ENCODE assay signal across 13 cellular contexts in genomic region chr20:21396921-21397340, GRCh38. TPM values are rescaled to one million over a fixed set of nuclear protein-coding genes. Genes with fewer than 3 reads are reported as not detected.
DNase-seq lines count a peak whose midpoint lies in the region; ATAC-seq and TF ChIP-seq lines count a peak whose summit lies in the region.
"Had no signal": no experiment of that assay in that cellular context is flagged by ENCODE, and none has a peak within 500 bp of the region (broad histone marks: within the 10 kb centered on the region; RNA-seq: fewer than 3 reads in every experiment).

No MANE protein-coding gene starts in this region.

- H3K27ac ChIP-seq in foreskin keratinocyte, result no peak overlapping the region
- H3K27ac ChIP-seq: prostate gland had no signal

- TF ChIP-seq POLR2A in lower leg skin (IDR thresholded peaks at IDR 0.05), result no peak

- WGBS in lower leg skin, 2 donors, result 3% methylated on average over 24 of the region's 62 CpGs; no CpG with 5 or more reads in 1 of the 2 donors

- DNase-seq in activated T-cell treated with anti-CD3 and anti-CD28 coated beads for 48 hours (ENCODE audit: low read depth) (peak; percentile 6), activated T-cell treated with anti-CD3 and anti-CD28 coated beads for 4 hours (no peak), NT2/D1 (ENCODE audit: low read depth, low spot score) (no peak), foreskin keratinocyte (no peak), lower leg skin (ENCODE audit: low spot score in 2 of 2) (no peak), islet precursor cell (no peak), Ammon's horn (ENCODE audit: low spot score) (no peak)
- peak; percentile 14 for DNase-seq in stimulated activated naive CD8-positive, alpha-beta T cell treated with anti-CD3 and anti-CD28 coated beads, Interleukin-15, Interleukin-2, amounts not matched to agents 100 U/mL and 50 U/mL, for 24 hours
- DNase-seq: SHP77 had no signal

- peaks cover 88% of the 10 kb centered on the region for H3K27me3 ChIP-seq in NT2/D1 (ENCODE audit: insufficient read depth, insufficient read length)
- peaks cover 100% of the 10 kb centered on the region for H3K27me3 ChIP-seq in foreskin keratinocyte

- TF ChIP-seq CTCF in foreskin keratinocyte (conservative IDR thresholded peaks at IDR 0.05) (no peak), lower leg skin (IDR thresholded peaks at IDR 0.05) (no peak)

- no peaks in the 10 kb centered on the region for H3K9me3 ChIP-seq in NT2/D1 (ENCODE audit: insufficient read depth, low read length)
- H3K9me3 ChIP-seq: prostate gland had no signal

- no peaks in the 10 kb centered on the region for H3K36me3 ChIP-seq in NT2/D1 (ENCODE audit: insufficient read depth, insufficient read length, low read length)
- H3K36me3 ChIP-seq: prostate gland had no signal

- ATAC-seq in foreskin keratinocyte, result peak; percentile 58
- no peak for ATAC-seq in stimulated activated naive CD8-positive, alpha-beta T cell treated with anti-CD3 and anti-CD28 coated beads, Interleukin-15, Interleukin-2, amounts not matched to agents 100 U/mL and 50 U/mL, for 24 hours
- ATAC-seq: activated T-helper 17 cell treated with anti-CD3 and anti-CD28 coated beads, Interleukin-2, amount 50 U/mL, for 72 hours had no signal

- no peaks in the 10 kb centered on the region for H3K4me1 ChIP-seq in NT2/D1 (ENCODE audit: insufficient read depth, insufficient read length)
- H3K4me1 ChIP-seq in foreskin keratinocyte, result no peaks in the 10 kb centered on the region
- H3K4me1 ChIP-seq: prostate gland had no signal

- H3K9ac ChIP-seq in NT2/D1 (ENCODE audit: insufficient read length, low read depth), result peak overlapping the region; percentile 21

- intact Hi-C loops in lower leg skin (cut with DNase I; ENCODE audit: low total_unique reads), result no loop called here

- H3K4me3 ChIP-seq in NT2/D1 (ENCODE audit: insufficient read length, low read depth), result peak overlapping the region; percentile 27
- no peak overlapping the region for H3K4me3 ChIP-seq in lower leg skin (ENCODE audit: low read depth, poor library complexity, severe bottlenecking)
- H3K4me3 ChIP-seq: prostate gland had no signal

RNA-seq across cellular contexts. Expression of gene NKX2-4, which starts 0.4 kb away (rescaled TPM):
- not detected in 2 replicates for total RNA-seq in foreskin keratinocyte
- not detected in 2 replicates for polyA plus RNA-seq in foreskin keratinocyte
- not detected for total RNA-seq in lower leg skin
- total RNA-seq: activated T-helper 17 cell treated with anti-CD3 and anti-CD28 coated beads, Interleukin-2, amount 50 U/mL, for 72 hours; CD8-positive, alpha-beta memory T cell; fibroblast of villous mesenchyme had no signal
- polyA plus RNA-seq: CD8-positive, alpha-beta memory T cell had no signal

Comparison
In these comparisons a context has a peak if more than half of its experiments do, and no peak if none do; other contexts are left out.
1. DNase-seq: peak in activated T-cell treated with anti-CD3 and anti-CD28 coated beads for 48 hours (single experiment) and stimulated activated naive CD8-positive, alpha-beta T cell treated with anti-CD3 and anti-CD28 coated beads, Interleukin-15, Interleukin-2, amounts not matched to agents 100 U/mL and 50 U/mL, for 24 hours (single experiment); none in activated T-cell treated with anti-CD3 and anti-CD28 coated beads for 4 hours (single experiment), NT2/D1 (single experiment), foreskin keratinocyte (0 of 2), lower leg skin (0 of 2), islet precursor cell (single experiment) and Ammon's horn (single experiment).